ENCODE assay signal across 9 cellular contexts in the genomic region with DNA sequence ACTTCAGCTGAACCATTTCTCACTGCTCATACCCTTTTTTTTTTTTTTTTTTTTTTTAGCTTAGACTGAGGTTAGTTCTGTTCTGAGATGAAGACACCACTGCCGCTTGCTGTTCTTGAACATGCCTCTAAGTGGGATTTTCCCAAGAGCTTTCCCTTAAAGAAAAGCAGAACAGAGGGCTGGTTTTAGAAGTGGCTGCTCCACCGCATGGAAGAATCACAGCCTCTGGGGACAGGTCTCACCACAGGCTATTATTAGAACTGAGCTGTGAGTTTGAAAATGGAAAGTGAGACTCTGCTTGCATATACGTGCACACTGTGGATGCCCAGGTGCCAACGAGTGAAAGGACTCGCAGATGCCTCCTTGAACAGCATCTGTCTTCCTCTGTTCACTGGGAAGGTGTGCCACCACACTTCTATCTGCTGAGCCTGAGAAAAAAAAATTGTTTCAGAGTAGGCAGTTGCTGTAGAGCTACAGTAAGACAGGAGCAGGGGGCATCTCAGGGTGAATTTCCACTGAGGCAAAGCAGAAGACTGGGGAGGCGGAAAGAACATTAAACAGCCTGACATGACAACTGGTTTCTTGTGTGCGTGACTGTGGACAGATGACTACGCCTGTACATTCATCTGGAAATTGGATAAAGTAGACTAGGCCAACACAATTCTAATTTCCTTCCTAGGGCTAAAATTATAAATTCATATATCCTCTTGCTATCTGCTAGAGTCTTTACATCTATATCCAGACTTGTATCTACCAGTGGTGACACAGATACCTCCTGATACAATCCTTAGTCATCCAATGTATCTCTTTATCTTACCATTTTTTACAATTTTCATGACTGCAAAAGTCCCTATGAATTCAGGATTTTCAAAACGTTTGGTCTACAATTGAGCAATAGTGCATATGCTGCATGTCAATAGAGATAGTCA.
DNase-seq lines count a peak whose midpoint lies in the region; ATAC-seq and TF ChIP-seq lines count a peak whose summit lies in the region.
"Had no signal": no experiment of that assay in that cellular context is flagged by ENCODE, and none has a peak within 500 bp of the region (broad histone marks: within the 10 kb centered on the region; RNA-seq: fewer than 3 reads in every experiment).

No MANE protein-coding gene starts in this region.

- H2AFZ ChIP-seq in neural progenitor cell (replicated peaks), result no peak overlapping the region

- TF ChIP-seq POLR2A in vagina (IDR thresholded peaks at IDR 0.05), result no peak

- intact Hi-C loops in right cardiac atrium (cut with DNase I), result no loop called here
- intact Hi-C loops in vagina (cut with DNase I), result no loop called here

- H3K27ac ChIP-seq in right cardiac atrium (ENCODE audit: low read length) (peak overlapping the region; percentile 80), vagina (no peak overlapping the region), neural progenitor cell (no peak overlapping the region)
- H3K27ac ChIP-seq: dorsolateral prefrontal cortex had no signal

- H3K79me2 ChIP-seq in neural progenitor cell (ENCODE audit: low read depth), result no peaks in the 10 kb centered on the region

- H3K4me3 ChIP-seq in right cardiac atrium (ENCODE audit: low read length) (no peak overlapping the region), vagina (no peak overlapping the region), neural progenitor cell (no peak overlapping the region)
- H3K4me3 ChIP-seq: dorsolateral prefrontal cortex had no signal

- H3K4me1 Mint-ChIP-seq in T-helper 17 cell, result no peaks in the 10 kb centered on the region
- no peaks in the 10 kb centered on the region for H3K4me1 Mint-ChIP-seq in neural progenitor cell

- no peak overlapping the region for H3K9ac ChIP-seq in neural progenitor cell

- no peak overlapping the region for H3K4me2 ChIP-seq in neural progenitor cell

- no peak overlapping the region for H3K27ac Mint-ChIP-seq in T-helper 17 cell
- no peak overlapping the region for H3K27ac Mint-ChIP-seq in neural progenitor cell

- H3K36me3 Mint-ChIP-seq in T-helper 17 cell (ENCODE audit: low read depth) (no peaks in the 10 kb centered on the region), neural progenitor cell (no peaks in the 10 kb centered on the region)

- H3K4me1 ChIP-seq in right cardiac atrium (ENCODE audit: control insufficient read depth, insufficient read depth, low read length), result no peaks in the 10 kb centered on the region
- H3K4me1 ChIP-seq in vagina, result no peaks in the 10 kb centered on the region
- no peaks in the 10 kb centered on the region for H3K4me1 ChIP-seq in neural progenitor cell

- H3K9me3 Mint-ChIP-seq in neural progenitor cell, result no peaks in the 10 kb centered on the region

- WGBS in right cardiac atrium, result 55% methylated on average over 9 of the region's 9 CpGs

- H3K27me3 Mint-ChIP-seq in T-helper 17 cell (no peaks in the 10 kb centered on the region), neural progenitor cell (ENCODE audit: insufficient read depth, low read depth) (peaks cover 2% of the 10 kb centered on the region)

- H3F3A ChIP-seq in neural progenitor cell (ENCODE audit: low read depth), result no peaks in the 10 kb centered on the region

- H3K27me3 ChIP-seq in right cardiac atrium (ENCODE audit: control insufficient read depth, insufficient read depth) (no peaks in the 10 kb centered on the region), vagina (no peaks in the 10 kb centered on the region), neural progenitor cell (no peaks in the 10 kb centered on the region)
- H3K27me3 ChIP-seq: dorsolateral prefrontal cortex had no signal

- H4K20me1 ChIP-seq in neural progenitor cell (ENCODE audit: low read depth), result no peaks in the 10 kb centered on the region

- DNase-seq in right cardiac atrium (peak in 1 of 3 donors; percentile 35), T-helper 17 cell (no peak), vagina (ENCODE audit: extremely low spot score in 2 of 2) (no peak), neural progenitor cell (ENCODE audit: low spot score) (no peak)
- DNase-seq: NCI-H526 had no signal

- H3K9me3 ChIP-seq in right cardiac atrium (ENCODE audit: control insufficient read depth, low read length) (no peaks in the 10 kb centered on the region), T-helper 17 cell (ENCODE audit: control insufficient read depth, low read length, poor library complexity, severe bottlenecking) (no peaks in the 10 kb centered on the region), vagina (no peaks in the 10 kb centered on the region), neural progenitor cell (ENCODE audit: low read depth) (no peaks in the 10 kb centered on the region)

- no peaks in the 10 kb centered on the region for H3K36me3 ChIP-seq in vagina
- no peaks in the 10 kb centered on the region for H3K36me3 ChIP-seq in neural progenitor cell

- no peak for TF ChIP-seq CTCF in vagina (IDR thresholded peaks at IDR 0.05)
- no peak for TF ChIP-seq CTCF in neural progenitor cell (IDR thresholded peaks at IDR 0.05)

- H3K4me3 Mint-ChIP-seq in T-helper 17 cell, result no peak overlapping the region
- no peak overlapping the region for H3K4me3 Mint-ChIP-seq in neural progenitor cell

- ATAC-seq in GM18868 (IDR thresholded peaks at IDR 0.05; ENCODE audit: unreplicated experiment) (peak; percentile 81), GM21423 (IDR thresholded peaks at IDR 0.05; ENCODE audit: unreplicated experiment) (peak; percentile 91), HG03280 (IDR thresholded peaks at IDR 0.05; ENCODE audit: unreplicated experiment) (peak; percentile 86), right cardiac atrium (peak; percentile 72 to 80), T-helper 17 cell (no peak)
